Comparison of ENCODE assay signal across 8 cellular contexts in genomic region chr19:16382775-16383543, GRCh38. TPM values are rescaled to one million over a fixed set of nuclear protein-coding genes. Genes with fewer than 3 reads are reported as not detected.
A peak's percentile ranks its signal among the peaks of the same experiment; 100 is the strongest.
DNase-seq lines count a peak whose midpoint lies in the region; ATAC-seq and TF ChIP-seq lines count a peak whose summit lies in the region.

No MANE protein-coding gene starts in this region.

- ATAC-seq in HCT116 (peak; percentile 87), HG03025 (IDR thresholded peaks at IDR 0.05; ENCODE audit: low FRiP score, unreplicated experiment) (no peak)
- peak; percentile 72 to 77 for ATAC-seq in activated T-cell treated with anti-CD3 and anti-CD28 coated beads, Interleukin-2, amount 50 U/mL, for 4 hours

- peaks cover 29% of the 10 kb centered on the region for H3K36me3 Mint-ChIP-seq in activated T-cell treated with anti-CD3 and anti-CD28 coated beads, Interleukin-2, amount 50 U/mL, for 4 hours (ENCODE audit: insufficient read depth)

- H3K9me2 ChIP-seq in HCT116 (ENCODE audit: insufficient read depth), result no peaks in the 10 kb centered on the region

- POLR2A ChIA-PET in HCT116 (lab: Charles Lee), result interaction anchor here (0.9 to 1.0 kb wide), 2 partner anchors 55 to 135 kb away, joined by 3 to 4 read pairs; no protein-coding TSS in a partner anchor

- H3K27ac ChIP-seq in BLaER1 (0 out of 2 replicates have a peak overlapping the region, but pooled peaks have one; percentile 18), HCT116 (ENCODE audit: low read depth, low read length) (no peak overlapping the region), esophagus squamous epithelium (peak overlapping the region; percentile 57 to 90 (median 86))

- RAD21 ChIA-PET in HCT116 (lab: Charles Lee; ENCODE audit: low non-redundant PET in 1 of 2, low total read pairs in 2 of 2, uncharacterized antibody in 2 of 2, unreplicated experiment in 2 of 2), result interaction anchor here (0.7 to 1.5 kb wide), 8 partner anchors 44 to 177 kb away, joined by 3 to 5 read pairs (median 4); no protein-coding TSS in a partner anchor

- no TSS peak for BruUV-seq in HCT116 (replicated peaks; lab: Mats Ljungman, UMichigan)

- H3K4me1 ChIP-seq in BLaER1, result peaks cover 22% of the 10 kb centered on the region
- H3K4me1 ChIP-seq in HCT116 (ENCODE audit: control insufficient read depth in 1 of 2, insufficient read depth in 2 of 2, low read length in 2 of 2), result no peaks in the 10 kb centered on the region
- peaks cover 10 to 34% (median 13%) of the 10 kb centered on the region in 3 donors for H3K4me1 ChIP-seq in esophagus squamous epithelium

- H3K9ac ChIP-seq in BLaER1, result peak overlapping the region; percentile 36; the same call in 1 of the 2 replicates
- no peak overlapping the region for H3K9ac ChIP-seq in HCT116 (ENCODE audit: low read length)

- H3K9me3 ChIP-seq in BLaER1, result no peaks in the 10 kb centered on the region
- no peaks in the 10 kb centered on the region for H3K9me3 ChIP-seq in HCT116 (ENCODE audit: control insufficient read depth in 1 of 2, insufficient read depth in 1 of 2, low read depth in 1 of 2, low read length in 2 of 2)
- H3K9me3 ChIP-seq in esophagus squamous epithelium, result no peaks in the 10 kb centered on the region

- H3K27me3 ChIP-seq in BLaER1, result no peaks in the 10 kb centered on the region
- no peaks in the 10 kb centered on the region for H3K27me3 ChIP-seq in HCT116 (ENCODE audit: insufficient read depth, low read length)
- H3K27me3 ChIP-seq in esophagus squamous epithelium, result no peaks in the 10 kb centered on the region

- H3K27me3 Mint-ChIP-seq in activated T-cell treated with anti-CD3 and anti-CD28 coated beads, Interleukin-2, amount 50 U/mL, for 4 hours (ENCODE audit: low read depth), result no peaks in the 10 kb centered on the region

- H3K36me3 ChIP-seq in BLaER1 (peaks cover 94% of the 10 kb centered on the region), HCT116 (ENCODE audit: control insufficient read depth in 1 of 2, insufficient read depth in 2 of 2, low read length in 2 of 2) (peaks cover 6% of the 10 kb centered on the region in 2 experiments; a peak in 3 of 4 replicates), esophagus squamous epithelium (peaks cover 11 to 84% (median 13%) of the 10 kb centered on the region in 3 donors)

- no peak overlapping the region for H3K4me3 ChIP-seq in BLaER1
- H3K4me3 ChIP-seq in HCT116 (replicated peaks in 1 of 2; ENCODE audit: low read depth in 1 of 2, low read length in 2 of 2), result no peak overlapping the region
- peak overlapping the region in 1 of 4 donors; percentile 21 for H3K4me3 ChIP-seq in esophagus squamous epithelium

- H4K20me1 ChIP-seq in BLaER1 (peaks cover 58% of the 10 kb centered on the region), HCT116 (ENCODE audit: insufficient read depth) (no peaks in the 10 kb centered on the region)

- no peaks in the 10 kb centered on the region for H3K9me3 Mint-ChIP-seq in activated T-cell treated with anti-CD3 and anti-CD28 coated beads, Interleukin-2, amount 50 U/mL, for 4 hours

- H3K4me1 Mint-ChIP-seq in activated T-cell treated with anti-CD3 and anti-CD28 coated beads, Interleukin-2, amount 50 U/mL, for 4 hours (ENCODE audit: low read depth), result peaks cover 59% of the 10 kb centered on the region

- intact Hi-C loops in HCT116 (cut with micrococcal nuclease), result loop anchor here (1.0 kb wide), 1 partner anchor 136 kb away; no protein-coding TSS in a partner anchor
- intact Hi-C loops in esophagus squamous epithelium (cut with DNase I), result no loop called here

- 25 to 57% methylated on average over 5 to 8 of the region's 17 CpGs for WGBS in esophagus squamous epithelium, 2 donors

- DNase-seq in HCT116 (ENCODE audit: low read depth, low spot score) (peak; percentile 56), OCI-M2 (lab: John Stamatoyannopoulos, UW; ENCODE audit: unreplicated experiment) (peak; percentile 21), esophagus squamous epithelium (lab: John Stamatoyannopoulos, UW) (no peak), myocyte (ENCODE audit: low read depth) (peak; percentile 91)
- DNase-seq in activated T-cell treated with anti-CD3 and anti-CD28 coated beads, Interleukin-2, amount 50 U/mL, for 4 hours, result peak; percentile 77
- peak; percentile 55 to 70 for DNase-seq in stimulated activated CD8-positive, alpha-beta memory T cell treated with anti-CD3 and anti-CD28 coated beads, Interleukin-7, amount 100 ng/mL, for 1 hour (ENCODE audit: low read depth in 2 of 2)

- CTCF ChIA-PET in HCT116 (lab: Charles Lee), result interaction anchor here (0.6 to 2.6 kb wide), 7 partner anchors 53 to 342 kb away, joined by 4 to 44 read pairs (median 4); partner anchors contain the start of genes AP1M1 and FAM32A

- peak overlapping the region; percentile 49 for H3K4me3 Mint-ChIP-seq in activated T-cell treated with anti-CD3 and anti-CD28 coated beads, Interleukin-2, amount 50 U/mL, for 4 hours

- TF ChIP-seq POLR2A in HCT116 (IDR thresholded peaks at IDR 0.05; ENCODE audit: borderline replicate concordance, extremely low read depth, insufficient read depth, insufficient read length) (no peak), esophagus squamous epithelium (IDR thresholded peaks at IDR 0.05) (peak in 2 of 4 donors; percentile 24 to 30)

- TF ChIP-seq CTCF in HCT116 (IDR thresholded peaks at IDR 0.05 in 2 of 3, conservative IDR thresholded peaks at IDR 0.05 in 1 of 3; ENCODE audit: borderline replicate concordance in 1 of 3, insufficient read depth in 1 of 3, low read depth in 2 of 3, low read length in 2 of 3) (peak; percentile 75 to 87 (median 75)), esophagus squamous epithelium (IDR thresholded peaks at IDR 0.05) (peak; percentile 76 to 83 (median 80))

- no peak overlapping the region for H2AFZ ChIP-seq in HCT116 (ENCODE audit: low read depth, low read length, poor library complexity, severe bottlenecking)

- peak; percentile 97 for TF ChIP-seq RAD21 in HCT116 (IDR thresholded peaks at IDR 0.05; ENCODE audit: low read depth)

- H3K4me2 ChIP-seq in BLaER1, result peak overlapping the region; percentile 35; the same call in 1 of the 2 replicates
- no peak overlapping the region for H3K4me2 ChIP-seq in HCT116 (ENCODE audit: low read length)

- H3K79me2 ChIP-seq in HCT116 (ENCODE audit: insufficient read depth, low read length), result no peaks in the 10 kb centered on the region

TF ChIP-seq in HCT116, 20 proteins besides CTCF, POLR2A, EP300 and RAD21 (continues in another document):
- TF ChIP-seq ZBTB33 (IDR thresholded peaks at IDR 0.05; ENCODE audit: extremely low read depth, insufficient replicate concordance, low read length) (no peak), ATF3 (IDR thresholded peaks at IDR 0.05) (no peak), SIN3A (IDR thresholded peaks at IDR 0.05; ENCODE audit: low read depth) (no peak), REST (IDR thresholded peaks at IDR 0.05; ENCODE audit: low read depth) (no peak), SP1 (IDR thresholded peaks at IDR 0.05; ENCODE audit: low read depth) (no peak), EZH2 (IDR thresholded peaks at IDR 0.05) (no peak), ZFX (IDR thresholded peaks at IDR 0.05) (no peak), FOSL1 (IDR thresholded peaks at IDR 0.05; ENCODE audit: low read depth) (no peak), POLR2AphosphoS5 (IDR thresholded peaks at IDR 0.05; ENCODE audit: low read depth, low read length) (no peak)

RNA-seq across cellular contexts. Expression of gene KLF2, which starts 58.3 kb away (rescaled TPM):
- total RNA-seq in HCT116 (2021; ENCODE audit: unreplicated experiment) (39.4 TPM), esophagus squamous epithelium (10 to 100 TPM in 1 of 4 donors, 1 to 10 TPM in 3; 4.2 to 11.4 (median 8.0) TPM), myocyte (9.2 and 13.7 TPM in 2 replicates)
- polyA plus RNA-seq in HCT116 (2012), result 37.7 and 54.7 TPM in 2 replicates
- 1 to 10 TPM; 1.4 to 2.5 (median 2.4) TPM for total RNA-seq in activated T-cell treated with anti-CD3 and anti-CD28 coated beads, Interleukin-2, amount 50 U/mL, for 4 hours
- polyA plus RNA-seq in myocyte (2012), result 27.8 TPM
